16 cellular contexts compared by ENCODE assay signal in genomic region chr2:45003586-45004568, GRCh38. TPM values are rescaled to one million over a fixed set of nuclear protein-coding genes. Genes with fewer than 3 reads are reported as not detected.
DNase-seq lines count a peak whose midpoint lies in the region; ATAC-seq and TF ChIP-seq lines count a peak whose summit lies in the region.
"Had no signal": no experiment of that assay in that cellular context is flagged by ENCODE, and none has a peak within 500 bp of the region (broad histone marks: within the 10 kb centered on the region; RNA-seq: fewer than 3 reads in every experiment).

No MANE protein-coding gene starts in this region.

- peaks cover 26% of the 10 kb centered on the region; the same call in 1 of the 2 replicates for H3F3A ChIP-seq in GM23338 (replicated peaks; ENCODE audit: low read depth)

- TF ChIP-seq CTCF in GM23338 (conservative IDR thresholded peaks at IDR 0.05; ENCODE audit: low read depth in 2 of 2) = no peak

- H3K27ac ChIP-seq in GM23338 (ENCODE audit: low read depth) (no peak overlapping the region), iPS-20b (ENCODE audit: low read length) (no peak overlapping the region), rectal smooth muscle tissue (ENCODE audit: low read depth, low read length) (no peak overlapping the region)
- H3K27ac ChIP-seq: C4-2B, ovary had no signal

- peak overlapping the region; percentile 56 for H3K4me3 ChIP-seq in GM23338
- H3K4me3 ChIP-seq in iPS-20b (ENCODE audit: low read length) = peak overlapping the region; percentile 60
- peak overlapping the region; percentile 2 for H3K4me3 ChIP-seq in rectal smooth muscle tissue (ENCODE audit: low read length)
- H3K4me3 ChIP-seq: ovary had no signal

- ATAC-seq in GM23338 (no peak), GM18511 (IDR thresholded peaks at IDR 0.05; ENCODE audit: unreplicated experiment) (no peak), HG03432 (IDR thresholded peaks at IDR 0.05; ENCODE audit: unreplicated experiment) (no peak)
- ATAC-seq in activated naive CD8-positive, alpha-beta T cell treated with anti-CD3 and anti-CD28 coated beads, Interleukin-2, amount 50 U/mL, for 24 hours = no peak
- ATAC-seq: Panc1 had no signal

- DNase-seq in GM23338 (ENCODE audit: low spot score) (peak; percentile 44), G401 (ENCODE audit: low spot score) (no peak), pons (ENCODE audit: low spot score) (no peak)
- DNase-seq in activated naive CD8-positive, alpha-beta T cell treated with anti-CD3 and anti-CD28 coated beads, Interleukin-2, amount 50 U/mL, for 24 hours = no peak
- DNase-seq: activated CD4-positive, alpha-beta memory T cell treated with anti-CD3 and anti-CD28 coated beads for 36 hours; EL; NCI-H524; ovary; stimulated activated CD4-positive, alpha-beta T cell treated with anti-CD3 and anti-CD28 coated beads, Interleukin-4, amount 100 ng/mL, for 4 hours had no signal

- H3K36me3 ChIP-seq in GM23338 (ENCODE audit: insufficient read depth) (no peaks in the 10 kb centered on the region), iPS-20b (ENCODE audit: insufficient read depth, low read depth, low read length) (no peaks in the 10 kb centered on the region), rectal smooth muscle tissue (ENCODE audit: control insufficient read depth, insufficient read depth, low read length) (no peaks in the 10 kb centered on the region)
- H3K36me3 ChIP-seq: ovary had no signal

- no peak overlapping the region for H3K27ac Mint-ChIP-seq in GM23338
- no peak overlapping the region for H3K27ac Mint-ChIP-seq in activated naive CD8-positive, alpha-beta T cell treated with anti-CD3 and anti-CD28 coated beads, Interleukin-2, amount 50 U/mL, for 24 hours
- H3K27ac Mint-ChIP-seq: activated CD4-positive, alpha-beta memory T cell treated with anti-CD3 and anti-CD28 coated beads for 36 hours had no signal

- H3K4me3 Mint-ChIP-seq in GM23338 = peak overlapping the region; percentile 68
- peak overlapping the region; percentile 45 for H3K4me3 Mint-ChIP-seq in activated naive CD8-positive, alpha-beta T cell treated with anti-CD3 and anti-CD28 coated beads, Interleukin-2, amount 50 U/mL, for 24 hours
- H3K4me3 Mint-ChIP-seq: activated CD4-positive, alpha-beta memory T cell treated with anti-CD3 and anti-CD28 coated beads for 36 hours had no signal

- in situ Hi-C loops in G401 (cut with HindIII; ENCODE audit: low sequenced_read_pairs) = no loop called here

- H3K9me2 ChIP-seq in GM23338 (ENCODE audit: insufficient read depth) = no peaks in the 10 kb centered on the region

- peak overlapping the region; percentile 81 for H2AFZ ChIP-seq in GM23338

- peaks cover 6% of the 10 kb centered on the region; the same call in 2 of the 3 replicates for H3K9me3 Mint-ChIP-seq in GM23338
- H3K9me3 Mint-ChIP-seq in activated naive CD8-positive, alpha-beta T cell treated with anti-CD3 and anti-CD28 coated beads, Interleukin-2, amount 50 U/mL, for 24 hours = no peaks in the 10 kb centered on the region
- H3K9me3 Mint-ChIP-seq: activated CD4-positive, alpha-beta memory T cell treated with anti-CD3 and anti-CD28 coated beads for 36 hours had no signal

- H3K27me3 ChIP-seq in GM23338 (ENCODE audit: insufficient read depth) = peaks cover 100% of the 10 kb centered on the region
- peaks cover 100% of the 10 kb centered on the region for H3K27me3 ChIP-seq in iPS-20b (ENCODE audit: insufficient read depth, low read length)
- peaks cover 59% of the 10 kb centered on the region for H3K27me3 ChIP-seq in rectal smooth muscle tissue (ENCODE audit: control insufficient read depth, insufficient read depth, low read length)
- H3K27me3 ChIP-seq: ovary had no signal

- H3K79me2 ChIP-seq in GM23338 (replicated peaks; ENCODE audit: insufficient read depth) = no peaks in the 10 kb centered on the region

- peaks cover 3% of the 10 kb centered on the region; the same call in 1 of the 2 replicates for H3K9me3 ChIP-seq in iPS-20b (ENCODE audit: insufficient read depth, low read depth, low read length)
- H3K9me3 ChIP-seq: ovary had no signal

- H4K20me1 ChIP-seq in GM23338 (replicated peaks; ENCODE audit: insufficient read depth) = peaks cover 9% of the 10 kb centered on the region

- peak overlapping the region; percentile 85 for H3K4me2 ChIP-seq in GM23338

- peaks cover 3% of the 10 kb centered on the region; the same call in 1 of the 3 replicates for H3K36me3 Mint-ChIP-seq in GM23338 (ENCODE audit: low read depth)
- no peaks in the 10 kb centered on the region for H3K36me3 Mint-ChIP-seq in activated naive CD8-positive, alpha-beta T cell treated with anti-CD3 and anti-CD28 coated beads, Interleukin-2, amount 50 U/mL, for 24 hours (ENCODE audit: low read depth)
- H3K36me3 Mint-ChIP-seq: activated CD4-positive, alpha-beta memory T cell treated with anti-CD3 and anti-CD28 coated beads for 36 hours had no signal

- H3K4me1 Mint-ChIP-seq in GM23338 = peaks cover 40% of the 10 kb centered on the region
- H3K4me1 Mint-ChIP-seq in activated naive CD8-positive, alpha-beta T cell treated with anti-CD3 and anti-CD28 coated beads, Interleukin-2, amount 50 U/mL, for 24 hours = peaks cover 30% of the 10 kb centered on the region

- H3K4me1 ChIP-seq in GM23338 (ENCODE audit: insufficient read depth) (peaks cover 46% of the 10 kb centered on the region), iPS-20b (ENCODE audit: insufficient read depth, low read length) (peaks cover 11% of the 10 kb centered on the region; the same call in 1 of the 2 replicates), rectal smooth muscle tissue (ENCODE audit: control insufficient read depth, insufficient read depth, low read length) (peaks cover 4% of the 10 kb centered on the region)

- peaks cover 100% of the 10 kb centered on the region for H3K27me3 Mint-ChIP-seq in GM23338 (ENCODE audit: insufficient read depth, low read depth, poor library complexity)
- peaks cover 85% of the 10 kb centered on the region for H3K27me3 Mint-ChIP-seq in activated naive CD8-positive, alpha-beta T cell treated with anti-CD3 and anti-CD28 coated beads, Interleukin-2, amount 50 U/mL, for 24 hours

- H3K9ac ChIP-seq in iPS-20b (ENCODE audit: low read depth, low read length) (no peak overlapping the region), rectal smooth muscle tissue (ENCODE audit: low read length) (no peak overlapping the region)

TF ChIP-seq in GM23338, 12 proteins besides CTCF, POLR2A, EP300 and RAD21:
- TF ChIP-seq CREB1 (CRISPR knock-in tag; IDR thresholded peaks at IDR 0.05; ENCODE audit: low read depth) = no peak
- peak; percentile 62 for TF ChIP-seq EZH2phosphoT487 (IDR thresholded peaks at IDR 0.05; ENCODE audit: unreplicated experiment)
- TF ChIP-seq EZH2 (IDR thresholded peaks at IDR 0.05; ENCODE audit: low read depth, unreplicated experiment) = peak; percentile 76

RNA-seq across cellular contexts. Expression of gene SIX2, which starts 5.4 kb away (rescaled TPM):
- total RNA-seq in GM23338 (2014; rRNA removed; shearing (Covaris generic)) = 0.31 and 0.87 TPM in 2 replicates
- 1.1 and 1.3 TPM in 2 replicates for polyA plus RNA-seq in GM23338 (2016; fragmentation: Nextera tagmentation; extraction: Ambion mirVana)
- total RNA-seq in G401 (2014; rRNA removed; shearing (Covaris generic)) = not detected in 2 replicates
- total RNA-seq: activated CD4-positive, alpha-beta memory T cell treated with anti-CD3 and anti-CD28 coated beads for 36 hours; T-helper 2 cell treated with Interferon-gamma antibody and Interleukin-4, amounts not matched to agents 100 ng/mL and 5 ng/mL, for 36 hours had no signal

Comparison
In these comparisons a context has a peak if more than half of its experiments do, and no peak if none do; other contexts are left out.
1. H3K4me3 ChIP-seq: peak in every context shown above with its lines; median percentile 60 in iPS-20b; 56 in GM23338; 2 in rectal smooth muscle tissue.